Comparison of ENCODE assay signal across 1 cellular context in genomic region chr4:32032136-32032672, GRCh38.
TF ChIP-seq lines count a peak whose summit lies in the region.

No MANE protein-coding gene starts in this region.

TF ChIP-seq in GM23338, 12 proteins besides CTCF, POLR2A, EP300 and RAD21 (continued from another document):
- TF ChIP-seq REST (IDR thresholded peaks at IDR 0.05; ENCODE audit: unreplicated experiment) (no peak), ZNF114 (CRISPR knock-in tag; IDR thresholded peaks at IDR 0.05) (no peak), EZH2 (IDR thresholded peaks at IDR 0.05; ENCODE audit: low read depth, unreplicated experiment) (no peak)
TF ChIP-seq in GM23338: peak in this region for 0.
